Comparison of ENCODE assay signal across 14 cellular contexts in genomic region chr17:8160224-8160577, GRCh38. TPM values are rescaled to one million over a fixed set of nuclear protein-coding genes. Genes with fewer than 3 reads are reported as not detected.
A peak's percentile ranks its signal among the peaks of the same experiment; 100 is the strongest.
DNase-seq lines count a peak whose midpoint lies in the region; ATAC-seq and TF ChIP-seq lines count a peak whose summit lies in the region.
"Had no signal": no experiment of that assay in that cellular context is flagged by ENCODE, and none has a peak within 500 bp of the region (broad histone marks: within the 10 kb centered on the region; RNA-seq: fewer than 3 reads in every experiment).

No MANE protein-coding gene starts in this region.

- no peaks in the 10 kb centered on the region for H3K9me2 ChIP-seq in OCI-LY7 (ENCODE audit: insufficient read depth, low read length)

- intact Hi-C loops in OCI-LY7 (cut with micrococcal nuclease; ENCODE audit: unreplicated experiment) (no loop called here), right lobe of liver (cut with DNase I) (no loop called here)

- no peaks in the 10 kb centered on the region for H3K27me3 Mint-ChIP-seq in activated CD4-positive, alpha-beta T cell treated with anti-CD3 and anti-CD28 coated beads, Interleukin-2, amount 10 ng/mL, durations not matched to agents 7 days and 5 days
- no peaks in the 10 kb centered on the region for H3K27me3 Mint-ChIP-seq in activated CD4-positive, alpha-beta memory T cell treated with anti-CD3 and anti-CD28 coated beads, Interleukin-2, amount 10 ng/mL, durations not matched to agents 7 days and 5 days
- H3K27me3 Mint-ChIP-seq in glutamatergic neuron (ENCODE audit: unreplicated experiment) = peaks cover 9% of the 10 kb centered on the region

- H3K27me3 ChIP-seq in stomach smooth muscle (ENCODE audit: control insufficient read depth in 1 of 2, insufficient read depth in 2 of 2, low read length in 2 of 2) = no peaks in the 10 kb centered on the region
- H3K27me3 ChIP-seq in right lobe of liver = no peaks in the 10 kb centered on the region

- H3K4me1 Mint-ChIP-seq in activated CD4-positive, alpha-beta T cell treated with anti-CD3 and anti-CD28 coated beads, Interleukin-2, amount 10 ng/mL, durations not matched to agents 7 days and 5 days = peaks cover 59% of the 10 kb centered on the region
- peaks cover 59% of the 10 kb centered on the region for H3K4me1 Mint-ChIP-seq in activated CD4-positive, alpha-beta memory T cell treated with anti-CD3 and anti-CD28 coated beads, Interleukin-2, amount 10 ng/mL, durations not matched to agents 7 days and 5 days
- peaks cover 32% of the 10 kb centered on the region for H3K4me1 Mint-ChIP-seq in glutamatergic neuron (ENCODE audit: low read depth, unreplicated experiment)

- peak overlapping the region; percentile 14 for H3K4me3 Mint-ChIP-seq in activated CD4-positive, alpha-beta T cell treated with anti-CD3 and anti-CD28 coated beads, Interleukin-2, amount 10 ng/mL, durations not matched to agents 7 days and 5 days
- H3K4me3 Mint-ChIP-seq in activated CD4-positive, alpha-beta memory T cell treated with anti-CD3 and anti-CD28 coated beads, Interleukin-2, amount 10 ng/mL, durations not matched to agents 7 days and 5 days = peak overlapping the region; percentile 81
- peak overlapping the region; percentile 55 for H3K4me3 Mint-ChIP-seq in glutamatergic neuron (ENCODE audit: unreplicated experiment)

- H3K4me2 ChIP-seq in OCI-LY7 (ENCODE audit: low read length) = no peak overlapping the region

- no peak for ATAC-seq in GM21423 (IDR thresholded peaks at IDR 0.05; ENCODE audit: unreplicated experiment)
- no peak for ATAC-seq in right lobe of liver

- 72% methylated on average over 2 of the region's 4 CpGs for WGBS in right lobe of liver (ENCODE audit: insufficient coverage, low coverage, low lambda C conversion rate, missing lambda C conversion rate)

- peak overlapping the region; percentile 49 for H3K27ac ChIP-seq in stomach smooth muscle (ENCODE audit: low read length)
- H3K27ac ChIP-seq in OCI-LY7 (ENCODE audit: low read depth, low read length, poor library complexity, severe bottlenecking) = no peak overlapping the region
- peak overlapping the region in 1 of 3 donors; percentile 99 for H3K27ac ChIP-seq in right lobe of liver

- POLR2A ChIA-PET in activated CD4-positive, alpha-beta T cell treated with anti-CD3 and anti-CD28 coated beads, Interleukin-2, amount 10 ng/mL, durations not matched to agents 7 days and 5 days (lab: Charles Lee) = no interaction called here
- POLR2A ChIA-PET in activated CD4-positive, alpha-beta memory T cell treated with anti-CD3 and anti-CD28 coated beads, Interleukin-2, amount 10 ng/mL, durations not matched to agents 7 days and 5 days (lab: Charles Lee) = interaction anchor here (1.0 to 16.5 kb wide), 4 partner anchors 14 to 21 kb away, joined by 3 to 653 read pairs (median 8); partner anchors contain the start of gene TMEM107
- POLR2A ChIA-PET in OCI-LY7 (lab: Charles Lee) = no interaction called here

- no peak for TF ChIP-seq CTCF in glutamatergic neuron (IDR thresholded peaks at IDR 0.05; ENCODE audit: partially characterized antibody, unreplicated experiment)
- no peak for TF ChIP-seq CTCF in OCI-LY7 (conservative IDR thresholded peaks at IDR 0.05; ENCODE audit: low read length)
- no peak for TF ChIP-seq CTCF in right lobe of liver (IDR thresholded peaks at IDR 0.05)

- peaks cover 39% of the 10 kb centered on the region for H3K36me3 Mint-ChIP-seq in activated CD4-positive, alpha-beta T cell treated with anti-CD3 and anti-CD28 coated beads, Interleukin-2, amount 10 ng/mL, durations not matched to agents 7 days and 5 days (ENCODE audit: low read depth)
- peaks cover 34% of the 10 kb centered on the region for H3K36me3 Mint-ChIP-seq in activated CD4-positive, alpha-beta memory T cell treated with anti-CD3 and anti-CD28 coated beads, Interleukin-2, amount 10 ng/mL, durations not matched to agents 7 days and 5 days (ENCODE audit: low read depth)
- H3K36me3 Mint-ChIP-seq in glutamatergic neuron (ENCODE audit: unreplicated experiment) = no peaks in the 10 kb centered on the region

- DNase-seq in activated CD4-positive, alpha-beta T cell treated with anti-CD3 and anti-CD28 coated beads, Interleukin-2, amount 10 ng/mL, durations not matched to agents 7 days and 5 days = no peak
- no peak for DNase-seq in activated CD4-positive, alpha-beta T cell treated with anti-CD3 and anti-CD28 coated beads, Interleukin-2, amount 50 U/mL, for 48 hours
- no peak for DNase-seq in activated CD4-positive, alpha-beta memory T cell treated with anti-CD3 and anti-CD28 coated beads, Interleukin-2, amount 10 ng/mL, durations not matched to agents 7 days and 5 days
- no peak for DNase-seq in glutamatergic neuron
- DNase-seq in OCI-LY7 (ENCODE audit: low spot score) = no peak
- no peak for DNase-seq in right lobe of liver
- DNase-seq: caudate nucleus, GOT3, Kasumi-1, NCI-H226, SHP77 had no signal

- no peak overlapping the region for H3K4me3 ChIP-seq in stomach smooth muscle (ENCODE audit: low read length in 2 of 2)
- no peak overlapping the region for H3K4me3 ChIP-seq in OCI-LY7 (ENCODE audit: low read depth, low read length, poor library complexity, severe bottlenecking)
- no peak overlapping the region for H3K4me3 ChIP-seq in right lobe of liver

- TF ChIP-seq POLR2A in right lobe of liver (IDR thresholded peaks at IDR 0.05) = no peak

- peak overlapping the region; percentile 93 for H3K27ac Mint-ChIP-seq in activated CD4-positive, alpha-beta T cell treated with anti-CD3 and anti-CD28 coated beads, Interleukin-2, amount 10 ng/mL, durations not matched to agents 7 days and 5 days
- H3K27ac Mint-ChIP-seq in activated CD4-positive, alpha-beta memory T cell treated with anti-CD3 and anti-CD28 coated beads, Interleukin-2, amount 10 ng/mL, durations not matched to agents 7 days and 5 days = peak overlapping the region; percentile 91
- peak overlapping the region; percentile 82 for H3K27ac Mint-ChIP-seq in glutamatergic neuron (ENCODE audit: unreplicated experiment)

- H3K36me3 ChIP-seq in stomach smooth muscle (ENCODE audit: control insufficient read depth in 2 of 2, insufficient read depth in 2 of 2, low read length in 2 of 2) = peaks cover 13 to 20% of the 10 kb centered on the region in 2 donors
- peaks cover 27% of the 10 kb centered on the region for H3K36me3 ChIP-seq in OCI-LY7 (ENCODE audit: insufficient read depth, low read length)
- peaks cover 0 to 14% (median 0%) of the 10 kb centered on the region in 4 donors for H3K36me3 ChIP-seq in right lobe of liver

- no peaks in the 10 kb centered on the region for H3K9me3 Mint-ChIP-seq in activated CD4-positive, alpha-beta T cell treated with anti-CD3 and anti-CD28 coated beads, Interleukin-2, amount 10 ng/mL, durations not matched to agents 7 days and 5 days
- H3K9me3 Mint-ChIP-seq in activated CD4-positive, alpha-beta memory T cell treated with anti-CD3 and anti-CD28 coated beads, Interleukin-2, amount 10 ng/mL, durations not matched to agents 7 days and 5 days = no peaks in the 10 kb centered on the region
- peaks cover 10% of the 10 kb centered on the region for H3K9me3 Mint-ChIP-seq in glutamatergic neuron (ENCODE audit: unreplicated experiment)

- H3K4me1 ChIP-seq in stomach smooth muscle (ENCODE audit: control insufficient read depth, insufficient read depth, low read length) (peaks cover 52% of the 10 kb centered on the region), OCI-LY7 (ENCODE audit: insufficient read depth, low read length, poor library complexity, severe bottlenecking) (peaks cover 58% of the 10 kb centered on the region), right lobe of liver (peaks cover 0 to 31% (median 21%) of the 10 kb centered on the region in 4 donors)

- H3K9me3 ChIP-seq in stomach smooth muscle (ENCODE audit: control insufficient read depth in 2 of 2, low read length in 2 of 2) (no peaks in the 10 kb centered on the region), OCI-LY7 (ENCODE audit: low read length) (no peaks in the 10 kb centered on the region), right lobe of liver (no peaks in the 10 kb centered on the region)

- H3K9ac ChIP-seq in stomach smooth muscle (ENCODE audit: low read length in 2 of 2) = no peak overlapping the region

- no peak overlapping the region for H2AFZ ChIP-seq in OCI-LY7 (ENCODE audit: low read length)

- no peaks in the 10 kb centered on the region for H4K20me1 ChIP-seq in OCI-LY7 (ENCODE audit: insufficient read depth, low read length)

- H3K79me2 ChIP-seq in OCI-LY7 (ENCODE audit: insufficient read depth, low read depth, low read length) = peaks cover 14% of the 10 kb centered on the region; the same call in 1 of the 2 replicates

- no TSS peak for BruUV-seq in OCI-LY7 (replicated peaks; lab: Mats Ljungman, UMichigan)

- CTCF ChIA-PET in activated CD4-positive, alpha-beta T cell treated with anti-CD3 and anti-CD28 coated beads, Interleukin-2, amount 10 ng/mL, durations not matched to agents 7 days and 5 days (lab: Charles Lee) = interaction anchor here (2.0 to 3.3 kb wide), 3 partner anchors 21 to 41 kb away, joined by 8 to 13 read pairs (median 12); partner anchors contain the start of gene BORCS6
- CTCF ChIA-PET in activated CD4-positive, alpha-beta memory T cell treated with anti-CD3 and anti-CD28 coated beads, Interleukin-2, amount 10 ng/mL, durations not matched to agents 7 days and 5 days (lab: Charles Lee) = interaction anchor here (1.5 to 7.0 kb wide), 3 partner anchors 8 to 41 kb away, joined by 3 to 44 read pairs (median 23); partner anchors contain the start of genes ALOXE3 and PER1
- CTCF ChIA-PET in OCI-LY7 (lab: Charles Lee; ENCODE audit: unreplicated experiment) = no interaction called here

RNA-seq across cellular contexts. Expression of gene VAMP2, which starts 2.5 kb away (rescaled TPM):
- total RNA-seq in activated CD4-positive, alpha-beta T cell treated with anti-CD3 and anti-CD28 coated beads, Interleukin-2, amount 10 ng/mL, durations not matched to agents 7 days and 5 days = 10 to 100 TPM; 71.1 to 79.1 TPM
- total RNA-seq in activated CD4-positive, alpha-beta memory T cell treated with anti-CD3 and anti-CD28 coated beads, Interleukin-2, amount 10 ng/mL, durations not matched to agents 7 days and 5 days = 10 to 100 TPM; 75.2 to 79.1 TPM
- total RNA-seq in glutamatergic neuron (ENCODE audit: unreplicated experiment) (117 TPM), OCI-LY7 (2022) (40.9 and 45.1 TPM in 2 replicates), right lobe of liver (10 to 100 TPM in 4 of 6 experiments, 1 to 10 TPM in 2; 4.4 to 18.6 (median 13.2) TPM)
- 10.4 and 21.2 TPM in 2 replicates for total RNA-seq in OCI-LY7 (2014; rRNA removed; shearing (Covaris generic))

RNA-seq across cellular contexts. Expression of gene PER1, which starts 8.0 kb away (rescaled TPM):
- total RNA-seq in activated CD4-positive, alpha-beta T cell treated with anti-CD3 and anti-CD28 coated beads, Interleukin-2, amount 10 ng/mL, durations not matched to agents 7 days and 5 days = 10 to 100 TPM; 26.9 to 28.7 TPM
- total RNA-seq in activated CD4-positive, alpha-beta memory T cell treated with anti-CD3 and anti-CD28 coated beads, Interleukin-2, amount 10 ng/mL, durations not matched to agents 7 days and 5 days = 10 to 100 TPM; 53.5 to 56.6 TPM
- total RNA-seq in glutamatergic neuron (ENCODE audit: unreplicated experiment) (64.6 TPM), OCI-LY7 (2022) (38.0 and 48.0 TPM in 2 replicates), right lobe of liver (100 to 1,000 TPM in 1 of 6 experiments, 10 to 100 TPM in 5; 25.7 to 118 (median 55.2) TPM)
- total RNA-seq in OCI-LY7 (2014; rRNA removed; shearing (Covaris generic)) = 13.9 and 15.4 TPM in 2 replicates

RNA-seq across cellular contexts. Expression of gene TMEM107, which starts 16.0 kb away (rescaled TPM):
- 10 to 100 TPM; 34.8 to 37.2 TPM for total RNA-seq in activated CD4-positive, alpha-beta T cell treated with anti-CD3 and anti-CD28 coated beads, Interleukin-2, amount 10 ng/mL, durations not matched to agents 7 days and 5 days
- total RNA-seq in activated CD4-positive, alpha-beta memory T cell treated with anti-CD3 and anti-CD28 coated beads, Interleukin-2, amount 10 ng/mL, durations not matched to agents 7 days and 5 days = 10 to 100 TPM; 49.7 to 53.9 TPM
- total RNA-seq in glutamatergic neuron (ENCODE audit: unreplicated experiment) (12.8 TPM), OCI-LY7 (2022) (43.9 and 45.4 TPM in 2 replicates), right lobe of liver (1 to 10 TPM; 2.3 to 5.0 (median 3.4) TPM)
- total RNA-seq in OCI-LY7 (2014; rRNA removed; shearing (Covaris generic)) = 34.6 and 57.0 TPM in 2 replicates

RNA-seq across cellular contexts. Expression of gene BORCS6, which starts 29.8 kb away (rescaled TPM):
- 10 to 100 TPM; 12.2 to 12.9 TPM for total RNA-seq in activated CD4-positive, alpha-beta T cell treated with anti-CD3 and anti-CD28 coated beads, Interleukin-2, amount 10 ng/mL, durations not matched to agents 7 days and 5 days
- total RNA-seq in activated CD4-positive, alpha-beta memory T cell treated with anti-CD3 and anti-CD28 coated beads, Interleukin-2, amount 10 ng/mL, durations not matched to agents 7 days and 5 days = 10 to 100 TPM; 16.3 to 17.0 TPM
- total RNA-seq in glutamatergic neuron (ENCODE audit: unreplicated experiment) (14.2 TPM), OCI-LY7 (2022) (12.0 and 12.7 TPM in 2 replicates), right lobe of liver (1 to 10 TPM; 3.1 to 5.3 (median 4.2) TPM)
- total RNA-seq in OCI-LY7 (2014; rRNA removed; shearing (Covaris generic)) = 13.9 and 14.3 TPM in 2 replicates

RNA-seq across cellular contexts. Expression of gene HES7, which starts 36.3 kb away (rescaled TPM):
- under 1 TPM; 0.15 to 0.20 TPM for total RNA-seq in activated CD4-positive, alpha-beta T cell treated with anti-CD3 and anti-CD28 coated beads, Interleukin-2, amount 10 ng/mL, durations not matched to agents 7 days and 5 days
- total RNA-seq in activated CD4-positive, alpha-beta memory T cell treated with anti-CD3 and anti-CD28 coated beads, Interleukin-2, amount 10 ng/mL, durations not matched to agents 7 days and 5 days = 1 to 10 TPM; 1.4 to 1.5 TPM
- total RNA-seq in glutamatergic neuron (ENCODE audit: unreplicated experiment) (2.2 TPM), OCI-LY7 (2022) (4.6 and 5.8 TPM in 2 replicates), right lobe of liver (not detected)
- total RNA-seq in OCI-LY7 (2014; rRNA removed; shearing (Covaris generic)) = 0.44 and 0.75 TPM in 2 replicates
- total RNA-seq: mesenteric fat pad had no signal

Comparison
In these comparisons a context has a peak if more than half of its experiments do, and no peak if none do; other contexts are left out.
1. H3K4me3 Mint-ChIP-seq: peak in every context shown above with its lines; median percentile 81 in activated CD4-positive, alpha-beta memory T cell treated with anti-CD3 and anti-CD28 coated beads, Interleukin-2, amount 10 ng/mL, durations not matched to agents 7 days and 5 days; 55 in glutamatergic neuron; 14 in activated CD4-positive, alpha-beta T cell treated with anti-CD3 and anti-CD28 coated beads, Interleukin-2, amount 10 ng/mL, durations not matched to agents 7 days and 5 days.